18 cellular contexts compared by ENCODE assay signal in the genomic region with DNA sequence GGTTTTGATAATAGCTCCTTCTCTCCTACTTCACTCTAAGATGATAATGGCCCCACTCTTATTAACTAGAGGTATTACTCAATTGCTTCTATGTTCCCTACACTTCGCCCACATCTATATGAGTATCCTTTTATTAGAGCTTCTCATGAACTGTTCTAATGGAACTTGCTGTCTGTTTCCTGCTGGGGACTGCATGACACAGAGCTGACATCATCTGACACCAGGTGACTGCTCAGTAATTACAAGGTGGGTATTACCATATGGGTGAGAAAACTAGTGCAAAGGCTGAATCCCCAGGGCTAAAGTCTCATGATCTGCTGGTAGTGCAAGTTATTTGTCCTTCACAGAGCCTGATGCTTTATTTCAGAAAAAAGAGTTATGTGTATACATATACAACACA.
"Had no signal": no experiment of that assay in that cellular context is flagged by ENCODE, and none has a peak within 500 bp of the region (broad histone marks: within the 10 kb centered on the region; RNA-seq: fewer than 3 reads in every experiment).

No MANE protein-coding gene starts in this region.

- H3K9me3 ChIP-seq: colonic mucosa, neutrophil, pancreas, right lobe of liver had no signal

- ATAC-seq: activated CD8-positive, alpha-beta T cell treated with anti-CD3 and anti-CD28 coated beads, Interleukin-2, amount 10 ng/mL, durations not matched to agents 7 days and 5 days; gastrocnemius medialis; natural killer cell; pancreas; right lobe of liver; stimulated activated naive CD8-positive, alpha-beta T cell treated with anti-CD3 and anti-CD28 coated beads, Interleukin-15, amount 100 ng/mL, for 72 hours had no signal

- H3K36me3 ChIP-seq: colonic mucosa, gastrocnemius medialis, neutrophil, pancreas, right lobe of liver had no signal

- H3K27ac ChIP-seq: colonic mucosa, gastrocnemius medialis, neutrophil, pancreas, right lobe of liver had no signal

- H3K4me1 ChIP-seq: colonic mucosa, gastrocnemius medialis, pancreas, right lobe of liver had no signal

- DNase-seq: activated CD4-positive, alpha-beta T cell treated with anti-CD3 and anti-CD28 coated beads, Interleukin-2, amount 10 ng/mL, durations not matched to agents 7 days and 5 days; activated CD4-positive, CD25-positive, alpha-beta regulatory T cell; activated CD8-positive, alpha-beta T cell treated with anti-CD3 and anti-CD28 coated beads, Interleukin-2, amount 10 ng/mL, durations not matched to agents 7 days and 5 days; activated naive CD4-positive, alpha-beta T cell treated with Interleukin-2 at 50 U/mL for 16 hours; activated T-cell treated with anti-CD3 and anti-CD28 coated beads, Interleukin-2, amount 50 U/mL, for 24 hours; anterior cingulate cortex; colonic mucosa; erythroblast; gastrocnemius medialis; head of caudate nucleus; natural killer cell; pancreas; right lobe of liver; small intestine; stimulated activated CD4-positive, alpha-beta T cell treated with anti-CD3 and anti-CD28 coated beads, Interleukin-4, amount 100 ng/mL, for 1 hour; stimulated activated naive CD8-positive, alpha-beta T cell treated with anti-CD3 and anti-CD28 coated beads, Interleukin-15, amount 100 ng/mL, for 72 hours; T1000 had no signal

- H3K27me3 ChIP-seq: colonic mucosa, gastrocnemius medialis, neutrophil, pancreas, right lobe of liver had no signal

- H3K4me3 ChIP-seq: colonic mucosa, gastrocnemius medialis, pancreas, right lobe of liver had no signal
